Comparison of ENCODE assay signal across 2 cellular contexts in the genomic region with DNA sequence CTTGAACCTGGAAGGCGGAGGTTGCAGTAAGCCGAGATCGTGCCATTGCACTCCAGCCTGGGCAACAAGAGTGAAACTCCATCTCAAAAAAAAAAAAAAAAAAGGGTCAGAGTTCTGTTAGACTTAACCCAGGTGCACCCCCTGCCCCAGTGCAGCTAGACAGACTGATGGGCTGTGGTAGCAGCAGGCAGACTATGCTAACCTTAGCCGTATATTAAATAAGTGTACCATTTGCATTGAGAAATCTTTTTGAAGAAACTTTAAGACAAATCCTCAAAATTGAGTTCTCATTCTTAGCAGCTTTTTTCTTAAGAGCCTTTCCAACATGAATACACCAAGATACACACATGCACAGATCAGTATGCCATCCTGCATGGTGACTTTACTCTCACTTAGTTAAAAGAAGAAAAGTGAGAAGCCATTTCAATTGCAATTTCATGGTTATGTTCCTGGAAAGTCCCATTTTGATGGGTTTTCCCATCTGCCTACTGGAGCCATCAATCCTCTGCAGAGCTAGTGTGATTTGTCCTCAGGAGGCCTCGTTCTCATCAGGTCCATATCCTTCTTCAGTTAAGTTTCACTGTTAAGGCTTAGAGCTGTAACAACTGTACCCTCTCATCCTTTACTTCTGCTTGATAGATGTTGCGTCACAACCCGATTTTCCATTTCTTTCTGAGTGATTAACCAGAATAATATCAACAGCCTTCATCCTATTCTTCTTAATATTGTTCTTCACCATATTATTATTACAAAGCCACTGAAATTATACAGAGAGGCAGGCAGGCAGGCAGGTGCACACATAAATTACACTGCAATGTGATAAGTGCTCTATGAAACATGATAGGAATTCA.
TF ChIP-seq lines count a peak whose summit lies in the region.

No MANE protein-coding gene starts in this region.

TF ChIP-seq in HCT116, 20 proteins besides CTCF, POLR2A, EP300 and RAD21:
- TF ChIP-seq ZFX (IDR thresholded peaks at IDR 0.05) (no peak), ZNF274 (IDR thresholded peaks at IDR 0.05; ENCODE audit: low read depth, low read length) (no peak), SP1 (IDR thresholded peaks at IDR 0.05; ENCODE audit: low read depth) (no peak), EZH2phosphoT487 (IDR thresholded peaks at IDR 0.05; ENCODE audit: borderline replicate concordance) (no peak), SRF (IDR thresholded peaks at IDR 0.05; ENCODE audit: low read depth) (no peak), FOSL1 (IDR thresholded peaks at IDR 0.05; ENCODE audit: low read depth) (no peak), POLR2AphosphoS5 (IDR thresholded peaks at IDR 0.05; ENCODE audit: low read depth, low read length) (no peak), JUND (IDR thresholded peaks at IDR 0.05) (no peak), YY1 (IDR thresholded peaks at IDR 0.05; ENCODE audit: extremely low read depth, insufficient replicate concordance, low read depth, low read length) (no peak), CEBPB (IDR thresholded peaks at IDR 0.05; ENCODE audit: low read depth) (no peak), EGR1 (IDR thresholded peaks at IDR 0.05; ENCODE audit: low read depth) (no peak), EZH2 (IDR thresholded peaks at IDR 0.05) (no peak), CBX3 (IDR thresholded peaks at IDR 0.05; ENCODE audit: low read depth) (no peak), TCF7L2 (IDR thresholded peaks at IDR 0.05; ENCODE audit: borderline replicate concordance, extremely low read depth, insufficient read depth, insufficient read length) (no peak)
- TF ChIP-seq, protein P1, sequence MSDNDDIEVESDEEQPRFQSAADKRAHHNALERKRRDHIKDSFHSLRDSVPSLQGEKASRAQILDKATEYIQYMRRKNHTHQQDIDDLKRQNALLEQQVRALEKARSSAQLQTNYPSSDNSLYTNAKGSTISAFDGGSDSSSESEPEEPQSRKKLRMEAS (IDR thresholded peaks at IDR 0.05) = no peak
- TF ChIP-seq, protein P2, sequence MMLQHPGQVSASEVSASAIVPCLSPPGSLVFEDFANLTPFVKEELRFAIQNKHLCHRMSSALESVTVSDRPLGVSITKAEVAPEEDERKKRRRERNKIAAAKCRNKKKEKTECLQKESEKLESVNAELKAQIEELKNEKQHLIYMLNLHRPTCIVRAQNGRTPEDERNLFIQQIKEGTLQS (IDR thresholded peaks at IDR 0.05) = no peak
- TF ChIP-seq, protein P3, sequence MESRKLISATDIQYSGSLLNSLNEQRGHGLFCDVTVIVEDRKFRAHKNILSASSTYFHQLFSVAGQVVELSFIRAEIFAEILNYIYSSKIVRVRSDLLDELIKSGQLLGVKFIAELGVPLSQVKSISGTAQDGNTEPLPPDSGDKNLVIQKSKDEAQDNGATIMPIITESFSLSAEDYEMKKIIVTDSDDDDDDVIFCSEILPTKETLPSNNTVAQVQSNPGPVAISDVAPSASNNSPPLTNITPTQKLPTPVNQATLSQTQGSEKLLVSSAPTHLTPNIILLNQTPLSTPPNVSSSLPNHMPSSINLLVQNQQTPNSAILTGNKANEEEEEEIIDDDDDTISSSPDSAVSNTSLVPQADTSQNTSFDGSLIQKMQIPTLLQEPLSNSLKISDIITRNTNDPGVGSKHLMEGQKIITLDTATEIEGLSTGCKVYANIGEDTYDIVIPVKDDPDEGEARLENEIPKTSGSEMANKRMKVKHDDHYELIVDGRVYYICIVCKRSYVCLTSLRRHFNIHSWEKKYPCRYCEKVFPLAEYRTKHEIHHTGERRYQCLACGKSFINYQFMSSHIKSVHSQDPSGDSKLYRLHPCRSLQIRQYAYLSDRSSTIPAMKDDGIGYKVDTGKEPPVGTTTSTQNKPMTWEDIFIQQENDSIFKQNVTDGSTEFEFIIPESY (IDR thresholded peaks at IDR 0.05; ENCODE audit: extremely low read depth, insufficient replicate concordance, low read length) = no peak
- TF ChIP-seq, protein P4, sequence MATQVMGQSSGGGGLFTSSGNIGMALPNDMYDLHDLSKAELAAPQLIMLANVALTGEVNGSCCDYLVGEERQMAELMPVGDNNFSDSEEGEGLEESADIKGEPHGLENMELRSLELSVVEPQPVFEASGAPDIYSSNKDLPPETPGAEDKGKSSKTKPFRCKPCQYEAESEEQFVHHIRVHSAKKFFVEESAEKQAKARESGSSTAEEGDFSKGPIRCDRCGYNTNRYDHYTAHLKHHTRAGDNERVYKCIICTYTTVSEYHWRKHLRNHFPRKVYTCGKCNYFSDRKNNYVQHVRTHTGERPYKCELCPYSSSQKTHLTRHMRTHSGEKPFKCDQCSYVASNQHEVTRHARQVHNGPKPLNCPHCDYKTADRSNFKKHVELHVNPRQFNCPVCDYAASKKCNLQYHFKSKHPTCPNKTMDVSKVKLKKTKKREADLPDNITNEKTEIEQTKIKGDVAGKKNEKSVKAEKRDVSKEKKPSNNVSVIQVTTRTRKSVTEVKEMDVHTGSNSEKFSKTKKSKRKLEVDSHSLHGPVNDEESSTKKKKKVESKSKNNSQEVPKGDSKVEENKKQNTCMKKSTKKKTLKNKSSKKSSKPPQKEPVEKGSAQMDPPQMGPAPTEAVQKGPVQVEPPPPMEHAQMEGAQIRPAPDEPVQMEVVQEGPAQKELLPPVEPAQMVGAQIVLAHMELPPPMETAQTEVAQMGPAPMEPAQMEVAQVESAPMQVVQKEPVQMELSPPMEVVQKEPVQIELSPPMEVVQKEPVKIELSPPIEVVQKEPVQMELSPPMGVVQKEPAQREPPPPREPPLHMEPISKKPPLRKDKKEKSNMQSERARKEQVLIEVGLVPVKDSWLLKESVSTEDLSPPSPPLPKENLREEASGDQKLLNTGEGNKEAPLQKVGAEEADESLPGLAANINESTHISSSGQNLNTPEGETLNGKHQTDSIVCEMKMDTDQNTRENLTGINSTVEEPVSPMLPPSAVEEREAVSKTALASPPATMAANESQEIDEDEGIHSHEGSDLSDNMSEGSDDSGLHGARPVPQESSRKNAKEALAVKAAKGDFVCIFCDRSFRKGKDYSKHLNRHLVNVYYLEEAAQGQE (IDR thresholded peaks at IDR 0.05; ENCODE audit: low read depth) = no peak
TF ChIP-seq in HCT116: peak in this region for 0.

TF ChIP-seq in WTC11, 78 proteins besides CTCF, POLR2A, EP300 and RAD21:
- TF ChIP-seq NR3C1 (CRISPR knock-in tag; conservative IDR thresholded peaks at IDR 0.05; ENCODE audit: low read depth) (no peak), ZNF396 (CRISPR knock-in tag; IDR thresholded peaks at IDR 0.05; ENCODE audit: borderline replicate concordance) (no peak), HMGA2 (CRISPR knock-in tag; IDR thresholded peaks at IDR 0.05) (no peak)
- TF ChIP-seq, protein P5, sequence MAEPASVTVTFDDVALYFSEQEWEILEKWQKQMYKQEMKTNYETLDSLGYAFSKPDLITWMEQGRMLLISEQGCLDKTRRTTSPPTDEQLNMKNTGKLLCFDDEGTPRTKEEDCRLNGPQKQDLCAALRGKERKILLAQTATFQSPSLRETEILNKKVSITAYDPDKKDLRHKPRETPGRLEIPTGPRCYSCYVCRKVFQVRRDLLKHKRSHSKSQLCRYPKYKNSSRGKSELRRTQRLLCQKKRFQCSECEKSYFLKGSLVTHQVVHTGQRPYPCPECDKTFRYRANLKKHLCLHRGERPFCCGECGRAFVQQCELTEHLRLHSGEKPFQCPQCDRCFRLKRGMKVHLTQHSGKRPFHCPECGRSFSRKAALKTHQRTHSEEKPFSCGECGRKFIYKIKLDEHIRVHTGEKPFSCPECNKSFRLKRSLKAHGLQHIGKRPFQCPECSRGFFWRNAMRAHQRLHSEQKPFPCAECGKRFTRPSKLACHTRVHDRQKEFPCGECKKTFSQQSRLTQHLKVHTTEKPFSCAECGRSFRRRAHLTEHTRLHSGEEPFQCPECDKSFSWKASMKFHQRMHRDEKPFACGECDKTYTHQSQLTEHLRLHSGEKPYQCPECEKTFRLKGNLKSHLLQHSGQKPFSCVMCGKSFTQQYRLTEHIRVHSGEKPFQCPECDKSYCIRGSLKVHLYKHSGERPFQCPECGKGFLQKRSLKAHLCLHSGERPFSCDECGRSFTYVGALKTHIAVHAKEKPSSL (CRISPR knock-in tag; conservative IDR thresholded peaks at IDR 0.05) = no peak
